2 cellular contexts compared by ENCODE assay signal in the genomic region with DNA sequence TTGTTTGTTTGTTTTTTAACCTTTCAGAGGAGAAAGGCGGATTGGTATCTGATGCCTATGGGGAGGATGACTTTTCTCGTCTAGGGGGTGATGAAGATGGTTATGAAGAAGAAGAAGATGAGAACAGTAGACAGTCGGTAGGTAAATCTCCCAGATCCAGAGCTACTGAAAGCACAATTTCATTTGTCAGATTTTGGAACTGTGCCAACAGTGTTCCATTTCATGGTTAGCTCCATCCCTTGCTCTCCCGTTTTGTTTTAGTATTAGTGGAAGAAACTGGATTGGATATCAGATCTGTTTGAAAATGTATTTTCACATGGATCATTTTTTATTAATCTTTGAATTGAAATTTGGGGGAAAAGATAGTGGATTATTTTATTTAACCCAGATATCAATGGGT.
TF ChIP-seq lines count a peak whose summit lies in the region.

No MANE protein-coding gene starts in this region.

TF ChIP-seq in IMR-90, 13 proteins besides CTCF, POLR2A, EP300 and RAD21:
- TF ChIP-seq ELK1 (IDR thresholded peaks at IDR 0.05; ENCODE audit: borderline replicate concordance, low read depth, low read length) (no peak), RCOR1 (IDR thresholded peaks at IDR 0.05; ENCODE audit: insufficient replicate concordance, low read length) (no peak), FOS (IDR thresholded peaks at IDR 0.05; ENCODE audit: low read depth, low read length) (no peak), SMC3 (IDR thresholded peaks at IDR 0.05; ENCODE audit: low read depth, low read length) (no peak), MXI1 (IDR thresholded peaks at IDR 0.05; ENCODE audit: borderline replicate concordance, low read depth, low read length) (no peak), MAZ (IDR thresholded peaks at IDR 0.05; ENCODE audit: borderline replicate concordance, low read depth, low read length) (no peak), CHD1 (IDR thresholded peaks at IDR 0.05; ENCODE audit: low read depth, low read length) (no peak), USF2 (IDR thresholded peaks at IDR 0.05; ENCODE audit: low read depth, low read length) (no peak), MAFK (IDR thresholded peaks at IDR 0.05; ENCODE audit: low read depth, low read length) (no peak)

TF ChIP-seq in K562, 482 proteins besides CTCF, POLR2A, EP300 and RAD21:
- TF ChIP-seq RBFOX2 (IDR thresholded peaks at IDR 0.05; ENCODE audit: low read depth, low read length) (peak; percentile 4; the same call in 1 of the 2 replicates), BDP1 (IDR thresholded peaks at IDR 0.05; ENCODE audit: insufficient read depth, insufficient read length) (no peak), ARNT (IDR thresholded peaks at IDR 0.05) (no peak), NFIX (CRISPR knock-in tag; IDR thresholded peaks at IDR 0.05; ENCODE audit: low read depth) (peak; percentile 86), NFIC (IDR thresholded peaks at IDR 0.05) (peak; percentile 97), HCFC1 (IDR thresholded peaks at IDR 0.05; ENCODE audit: low read depth, low read length) (no peak), STAG1 (CRISPR knock-in tag; IDR thresholded peaks at IDR 0.05; ENCODE audit: borderline replicate concordance) (no peak)
- TF ChIP-seq, protein P1, sequence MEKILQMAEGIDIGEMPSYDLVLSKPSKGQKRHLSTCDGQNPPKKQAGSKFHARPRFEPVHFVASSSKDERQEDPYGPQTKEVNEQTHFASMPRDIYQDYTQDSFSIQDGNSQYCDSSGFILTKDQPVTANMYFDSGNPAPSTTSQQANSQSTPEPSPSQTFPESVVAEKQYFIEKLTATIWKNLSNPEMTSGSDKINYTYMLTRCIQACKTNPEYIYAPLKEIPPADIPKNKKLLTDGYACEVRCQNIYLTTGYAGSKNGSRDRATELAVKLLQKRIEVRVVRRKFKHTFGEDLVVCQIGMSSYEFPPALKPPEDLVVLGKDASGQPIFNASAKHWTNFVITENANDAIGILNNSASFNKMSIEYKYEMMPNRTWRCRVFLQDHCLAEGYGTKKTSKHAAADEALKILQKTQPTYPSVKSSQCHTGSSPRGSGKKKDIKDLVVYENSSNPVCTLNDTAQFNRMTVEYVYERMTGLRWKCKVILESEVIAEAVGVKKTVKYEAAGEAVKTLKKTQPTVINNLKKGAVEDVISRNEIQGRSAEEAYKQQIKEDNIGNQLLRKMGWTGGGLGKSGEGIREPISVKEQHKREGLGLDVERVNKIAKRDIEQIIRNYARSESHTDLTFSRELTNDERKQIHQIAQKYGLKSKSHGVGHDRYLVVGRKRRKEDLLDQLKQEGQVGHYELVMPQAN (IDR thresholded peaks at IDR 0.05; ENCODE audit: borderline replicate concordance), result 0 out of 2 replicates have a peak, but pooled peaks have one; percentile 33
